ENCODE assay signal across 1 cellular context in the genomic region with DNA sequence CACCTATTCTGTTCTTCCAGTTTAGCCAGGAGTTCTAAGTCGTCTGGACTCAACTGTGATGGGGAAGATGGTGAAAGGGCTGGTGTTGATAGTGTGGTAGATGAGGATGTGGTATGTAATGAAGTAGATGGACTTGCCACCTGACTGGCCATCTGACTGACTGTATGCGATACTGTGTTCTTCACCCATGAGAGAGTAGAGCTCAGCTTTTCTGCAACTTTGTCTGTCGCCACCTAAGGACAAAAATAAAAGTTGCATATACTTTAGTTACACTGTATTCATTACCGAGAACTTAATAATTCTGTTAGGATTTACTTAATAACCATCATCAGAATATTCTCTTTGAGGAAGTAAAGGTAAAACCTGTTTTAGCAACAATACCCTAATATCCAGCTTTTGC.
TF ChIP-seq lines count a peak whose summit lies in the region.

No MANE protein-coding gene starts in this region.

TF ChIP-seq in IMR-90, 13 proteins besides CTCF, POLR2A, EP300 and RAD21:
- TF ChIP-seq RFX5 (IDR thresholded peaks at IDR 0.05; ENCODE audit: low read depth, low read length) (no peak), BHLHE40 (IDR thresholded peaks at IDR 0.05; ENCODE audit: low read depth, low read length) (no peak), SMC3 (IDR thresholded peaks at IDR 0.05; ENCODE audit: low read depth, low read length) (no peak), CHD1 (IDR thresholded peaks at IDR 0.05; ENCODE audit: low read depth, low read length) (no peak), MAFK (IDR thresholded peaks at IDR 0.05; ENCODE audit: low read depth, low read length) (no peak), NFE2L2 (IDR thresholded peaks at IDR 0.05; ENCODE audit: low read depth, low read length) (no peak), MAZ (IDR thresholded peaks at IDR 0.05; ENCODE audit: borderline replicate concordance, low read depth, low read length) (no peak), RCOR1 (IDR thresholded peaks at IDR 0.05; ENCODE audit: insufficient replicate concordance, low read length) (no peak), FOS (IDR thresholded peaks at IDR 0.05; ENCODE audit: low read depth, low read length) (no peak), CEBPB (IDR thresholded peaks at IDR 0.05; ENCODE audit: low read depth, low read length) (no peak)
- TF ChIP-seq, protein P1, sequence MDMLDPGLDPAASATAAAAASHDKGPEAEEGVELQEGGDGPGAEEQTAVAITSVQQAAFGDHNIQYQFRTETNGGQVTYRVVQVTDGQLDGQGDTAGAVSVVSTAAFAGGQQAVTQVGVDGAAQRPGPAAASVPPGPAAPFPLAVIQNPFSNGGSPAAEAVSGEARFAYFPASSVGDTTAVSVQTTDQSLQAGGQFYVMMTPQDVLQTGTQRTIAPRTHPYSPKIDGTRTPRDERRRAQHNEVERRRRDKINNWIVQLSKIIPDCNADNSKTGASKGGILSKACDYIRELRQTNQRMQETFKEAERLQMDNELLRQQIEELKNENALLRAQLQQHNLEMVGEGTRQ (IDR thresholded peaks at IDR 0.05; ENCODE audit: low read depth, low read length), result no peak
- TF ChIP-seq, protein P2, sequence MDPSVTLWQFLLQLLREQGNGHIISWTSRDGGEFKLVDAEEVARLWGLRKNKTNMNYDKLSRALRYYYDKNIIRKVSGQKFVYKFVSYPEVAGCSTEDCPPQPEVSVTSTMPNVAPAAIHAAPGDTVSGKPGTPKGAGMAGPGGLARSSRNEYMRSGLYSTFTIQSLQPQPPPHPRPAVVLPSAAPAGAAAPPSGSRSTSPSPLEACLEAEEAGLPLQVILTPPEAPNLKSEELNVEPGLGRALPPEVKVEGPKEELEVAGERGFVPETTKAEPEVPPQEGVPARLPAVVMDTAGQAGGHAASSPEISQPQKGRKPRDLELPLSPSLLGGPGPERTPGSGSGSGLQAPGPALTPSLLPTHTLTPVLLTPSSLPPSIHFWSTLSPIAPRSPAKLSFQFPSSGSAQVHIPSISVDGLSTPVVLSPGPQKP (IDR thresholded peaks at IDR 0.05; ENCODE audit: borderline replicate concordance, low read depth, low read length), result no peak
